In the genomic region with DNA sequence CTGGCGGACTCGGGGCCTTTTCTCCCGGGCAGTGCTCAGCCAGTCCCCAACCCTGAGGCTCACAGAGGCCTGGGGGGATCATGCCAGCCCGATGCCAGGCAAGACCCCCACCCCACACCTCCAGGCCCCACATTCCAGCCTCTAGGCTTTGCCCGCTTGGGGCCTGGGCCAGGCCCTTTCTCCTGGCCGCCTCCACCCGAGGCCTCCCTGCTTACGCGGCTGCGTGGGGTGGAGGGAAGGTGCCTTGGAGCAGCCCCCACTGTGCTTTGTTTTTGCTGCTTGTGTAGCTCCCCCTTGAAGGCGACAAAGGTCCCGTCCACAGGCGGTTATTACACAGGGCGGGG, we compare ENCODE assay signal across 1 cellular context.
TF ChIP-seq lines count a peak whose summit lies in the region.

No MANE protein-coding gene starts in this region.

TF ChIP-seq in H1, 55 proteins besides CTCF, POLR2A, EP300 and RAD21:
- TF ChIP-seq HDAC6 (IDR thresholded peaks at IDR 0.05; ENCODE audit: low read depth, low read length) = no peak
- TF ChIP-seq CEBPB (IDR thresholded peaks at IDR 0.05; ENCODE audit: low read depth, low read length) = no peak
- TF ChIP-seq SRF (IDR thresholded peaks at IDR 0.05; ENCODE audit: low read depth, low read length) = no peak
- no peak for TF ChIP-seq EZH2 (IDR thresholded peaks at IDR 0.05; ENCODE audit: low read depth, low read length, severe bottlenecking)
- TF ChIP-seq KDM5A (IDR thresholded peaks at IDR 0.05; ENCODE audit: low read length) = no peak
- TF ChIP-seq CBX8 (IDR thresholded peaks at IDR 0.05; ENCODE audit: borderline replicate concordance, low read depth, low read length) = no peak
- TF ChIP-seq ASH2L (IDR thresholded peaks at IDR 0.05; ENCODE audit: low read length) = no peak
